ENCODE assay signal across 10 cellular contexts in genomic region chr10:115141254-115141653, GRCh38. TPM values are rescaled to one million over a fixed set of nuclear protein-coding genes. Genes with fewer than 3 reads are reported as not detected.
DNase-seq lines count a peak whose midpoint lies in the region; ATAC-seq and TF ChIP-seq lines count a peak whose summit lies in the region.
"Had no signal": no experiment of that assay in that cellular context is flagged by ENCODE, and none has a peak within 500 bp of the region (broad histone marks: within the 10 kb centered on the region; RNA-seq: fewer than 3 reads in every experiment).

No MANE protein-coding gene starts in this region.

- no peaks in the 10 kb centered on the region for H3K4me1 Mint-ChIP-seq in Calu3 (ENCODE audit: low read depth, unreplicated experiment)
- no peaks in the 10 kb centered on the region for H3K4me1 Mint-ChIP-seq in activated T-cell treated with anti-CD3 and anti-CD28 coated beads, Interleukin-2, amount 50 U/mL, for 4 hours (ENCODE audit: low read depth)

- no peak overlapping the region for H3K4me3 Mint-ChIP-seq in Calu3 (ENCODE audit: low read depth, unreplicated experiment)
- no peak overlapping the region for H3K4me3 Mint-ChIP-seq in activated T-cell treated with anti-CD3 and anti-CD28 coated beads, Interleukin-2, amount 50 U/mL, for 4 hours

- H3K27me3 ChIP-seq in heart right ventricle (peaks cover 0 to 5% (median 0%) of the 10 kb centered on the region in 7 donors), right cardiac atrium (ENCODE audit: control insufficient read depth, insufficient read depth) (no peaks in the 10 kb centered on the region), RWPE2 (ENCODE audit: insufficient read depth, poor library complexity, severe bottlenecking) (peaks cover 3% of the 10 kb centered on the region), upper lobe of right lung (no peaks in the 10 kb centered on the region)
- H3K27me3 ChIP-seq: SJSA1 had no signal

- peak in 6 of 9 donors; percentile 16 to 51 (median 36) for TF ChIP-seq CTCF in heart right ventricle (IDR thresholded peaks at IDR 0.05)
- peak; percentile 71 for TF ChIP-seq CTCF in RWPE2 (IDR thresholded peaks at IDR 0.05; ENCODE audit: poor library complexity, severe bottlenecking)
- TF ChIP-seq CTCF in upper lobe of right lung (IDR thresholded peaks at IDR 0.05), result peak; percentile 34
- no peak for TF ChIP-seq CTCF in Calu3 (IDR thresholded peaks at IDR 0.05; ENCODE audit: unreplicated experiment)

- CTCF ChIA-PET in Calu3 (lab: Charles Lee), result no interaction called here

- H3K36me3 ChIP-seq in heart right ventricle (no peaks in the 10 kb centered on the region), RWPE2 (ENCODE audit: low read depth) (no peaks in the 10 kb centered on the region), upper lobe of right lung (no peaks in the 10 kb centered on the region)
- H3K36me3 ChIP-seq: SJSA1 had no signal

- no peak overlapping the region for H3K4me3 ChIP-seq in heart right ventricle
- no peak overlapping the region for H3K4me3 ChIP-seq in right cardiac atrium (ENCODE audit: low read length)
- no peak overlapping the region for H3K4me3 ChIP-seq in RWPE2 (ENCODE audit: severe bottlenecking)
- no peak overlapping the region for H3K4me3 ChIP-seq in upper lobe of right lung
- H3K4me3 ChIP-seq: SJSA1 had no signal

- ATAC-seq in heart right ventricle (no peak), right cardiac atrium (no peak), RWPE2 (ENCODE audit: low read depth) (no peak), upper lobe of right lung (no peak), GM21786 (IDR thresholded peaks at IDR 0.05; ENCODE audit: unreplicated experiment) (no peak)
- ATAC-seq in activated T-cell treated with anti-CD3 and anti-CD28 coated beads, Interleukin-2, amount 50 U/mL, for 4 hours, result no peak

- no TSS peak for BruUV-seq in Calu3 (replicated peaks; lab: Mats Ljungman, UMichigan)

- H3K27ac ChIP-seq in heart right ventricle (no peak overlapping the region), right cardiac atrium (ENCODE audit: low read length) (no peak overlapping the region), RWPE2 (ENCODE audit: poor library complexity, severe bottlenecking) (no peak overlapping the region), upper lobe of right lung (no peak overlapping the region)
- H3K27ac ChIP-seq: SJSA1 had no signal

- H3K9me3 Mint-ChIP-seq in Calu3 (ENCODE audit: low read depth, unreplicated experiment), result peaks cover 4% of the 10 kb centered on the region
- H3K9me3 Mint-ChIP-seq in activated T-cell treated with anti-CD3 and anti-CD28 coated beads, Interleukin-2, amount 50 U/mL, for 4 hours, result peaks cover 8% of the 10 kb centered on the region

- H3K9me3 ChIP-seq in heart right ventricle (peaks cover 0 to 7% (median 0%) of the 10 kb centered on the region in 11 donors), right cardiac atrium (ENCODE audit: control insufficient read depth, low read length) (no peaks in the 10 kb centered on the region), RWPE2 (ENCODE audit: severe bottlenecking) (no peaks in the 10 kb centered on the region), upper lobe of right lung (no peaks in the 10 kb centered on the region)
- H3K9me3 ChIP-seq: SJSA1 had no signal

- H3K4me1 ChIP-seq in heart right ventricle (no peaks in the 10 kb centered on the region), right cardiac atrium (ENCODE audit: control insufficient read depth, insufficient read depth, low read length) (no peaks in the 10 kb centered on the region), RWPE2 (ENCODE audit: insufficient read depth, poor library complexity, severe bottlenecking) (no peaks in the 10 kb centered on the region), upper lobe of right lung (no peaks in the 10 kb centered on the region)
- H3K4me1 ChIP-seq: SJSA1 had no signal

- intact Hi-C loops in heart right ventricle (cut with DNase I), result loop anchor here in 2 of 10 donors (10.0 kb wide), 1 partner anchor 1244 kb away; no protein-coding TSS in a partner anchor
- intact Hi-C loops in right cardiac atrium (cut with DNase I), result loop anchor here in 1 of 4 donors (10.0 kb wide), 1 partner anchor 1244 kb away; no protein-coding TSS in a partner anchor
- intact Hi-C loops in upper lobe of right lung (cut with DNase I), result no loop called here
- intact Hi-C loops in Calu3 (cut with micrococcal nuclease; ENCODE audit: unreplicated experiment), result loop anchor here (1.0 to 5.0 kb wide), 2 partner anchors 216 to 276 kb away; no protein-coding TSS in a partner anchor

- no peak overlapping the region for H3K27ac Mint-ChIP-seq in Calu3 (ENCODE audit: unreplicated experiment)

- DNase-seq in heart right ventricle, result no peak
- no peak for DNase-seq in right cardiac atrium
- DNase-seq in RWPE2 (ENCODE audit: low spot score), result no peak
- peak; percentile 22 for DNase-seq in globus pallidus (ENCODE audit: low spot score)
- DNase-seq in upper lobe of right lung, result no peak
- no peak for DNase-seq in Calu3
- DNase-seq in activated T-cell treated with anti-CD3 and anti-CD28 coated beads, Interleukin-2, amount 50 U/mL, for 4 hours, result no peak
- DNase-seq: stimulated activated CD4-positive, alpha-beta T cell treated with anti-CD3 and anti-CD28 coated beads, Interleukin-4, amount 100 ng/mL, for 1 hour had no signal

- H3K36me3 Mint-ChIP-seq in Calu3 (ENCODE audit: insufficient read depth, unreplicated experiment), result no peaks in the 10 kb centered on the region
- no peaks in the 10 kb centered on the region for H3K36me3 Mint-ChIP-seq in activated T-cell treated with anti-CD3 and anti-CD28 coated beads, Interleukin-2, amount 50 U/mL, for 4 hours (ENCODE audit: insufficient read depth)

- peaks cover 19% of the 10 kb centered on the region for H3K27me3 Mint-ChIP-seq in Calu3 (ENCODE audit: unreplicated experiment)
- peaks cover 8% of the 10 kb centered on the region for H3K27me3 Mint-ChIP-seq in activated T-cell treated with anti-CD3 and anti-CD28 coated beads, Interleukin-2, amount 50 U/mL, for 4 hours (ENCODE audit: low read depth)

RNA-seq across cellular contexts. Expression of gene ATRNL1, which starts 48.1 kb away (rescaled TPM):
- total RNA-seq in heart right ventricle, result 10 to 100 TPM in 3 of 10 donors, 1 to 10 TPM in 4, under 1 TPM in 2, not detected in 1; 0.27 to 22.4 (median 8.2) TPM
- under 1 TPM; 0.06 to 0.07 TPM for polyA plus RNA-seq in heart right ventricle
- total RNA-seq in right cardiac atrium, result 1 to 10 TPM; 1.8 to 2.2 (median 2.1) TPM
- polyA plus RNA-seq in right cardiac atrium, result 0.75 TPM
- 0.93 TPM for total RNA-seq in upper lobe of right lung
- 4.0 and 8.8 TPM in 2 replicates for total RNA-seq in Calu3 (2022)
- total RNA-seq in activated T-cell treated with anti-CD3 and anti-CD28 coated beads, Interleukin-2, amount 50 U/mL, for 4 hours, result under 1 TPM in 2 of 3 donors, not detected in 1; 0.11 to 0.16 TPM
